ENCODE assay signal across 19 cellular contexts in the genomic region with DNA sequence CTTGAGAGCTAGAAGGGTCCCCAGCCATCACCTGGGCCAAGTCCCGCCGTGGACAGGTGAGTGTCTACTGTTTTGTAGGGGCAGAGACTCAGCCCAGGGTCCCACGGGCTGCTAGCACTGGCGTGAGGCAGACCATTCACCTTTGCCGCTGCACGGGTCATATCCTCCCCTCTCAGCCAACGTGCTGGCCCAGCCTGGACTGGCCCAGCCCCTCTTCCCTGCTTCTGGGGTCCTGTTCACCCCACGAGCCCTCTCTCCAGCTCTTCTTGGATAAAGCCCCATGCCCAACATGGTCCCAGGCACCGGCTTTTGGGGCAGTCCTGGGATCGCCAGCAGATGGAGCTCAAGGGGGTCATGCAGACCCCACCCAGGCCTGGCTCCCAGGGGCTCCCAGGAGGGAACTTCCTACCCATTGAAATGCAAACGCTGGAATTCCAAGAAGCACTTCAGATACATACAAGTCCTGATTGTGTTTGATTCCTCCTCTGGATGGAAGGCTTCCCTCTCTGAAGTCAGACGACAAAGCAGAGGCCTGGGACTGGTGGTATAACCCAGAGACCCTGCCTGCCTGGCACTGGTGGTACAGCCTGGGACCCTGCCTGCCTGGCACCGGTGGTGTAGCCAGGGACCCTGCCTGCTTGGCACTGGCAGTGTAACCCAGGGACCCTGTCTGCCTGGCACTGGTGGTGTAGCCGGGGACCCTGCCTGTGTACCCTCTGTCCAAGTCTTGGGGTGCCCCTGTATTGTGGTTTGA. TPM values are rescaled to one million over a fixed set of nuclear protein-coding genes. Genes with fewer than 3 reads are reported as not detected.
DNase-seq lines count a peak whose midpoint lies in the region; ATAC-seq and TF ChIP-seq lines count a peak whose summit lies in the region.
"Had no signal": no experiment of that assay in that cellular context is flagged by ENCODE, and none has a peak within 500 bp of the region (broad histone marks: within the 10 kb centered on the region; RNA-seq: fewer than 3 reads in every experiment).

No MANE protein-coding gene starts in this region.

- H3K9me3 ChIP-seq in upper lobe of right lung: no peaks in the 10 kb centered on the region
- H3K9me3 ChIP-seq: A549, left ventricle myocardium inferior, transverse colon had no signal

- no peaks in the 10 kb centered on the region for H3K36me3 ChIP-seq in upper lobe of right lung
- H3K36me3 ChIP-seq: left ventricle myocardium inferior, transverse colon had no signal

- in situ Hi-C loops in astrocyte of the cerebellum (cut with HindIII; ENCODE audit: low sequenced_read_pairs): no loop called here

- no peak for ATAC-seq in upper lobe of right lung
- no peak for ATAC-seq in GM18519 (IDR thresholded peaks at IDR 0.05; ENCODE audit: low FRiP score, unreplicated experiment)
- ATAC-seq: A549 had no signal

- DNase-seq in activated effector memory CD4-positive, alpha-beta T cell treated with anti-CD3 and anti-CD28 coated beads, Interleukin-2, amount 50 U/mL, for 16 hours: peak; percentile 48
- DNase-seq in activated effector memory CD4-positive, alpha-beta T cell treated with Interleukin-2 at 50 U/mL for 16 hours: no peak
- DNase-seq in astrocyte of the cerebellum (ENCODE audit: low read depth): no peak
- DNase-seq in islet precursor cell: peak; percentile 63
- DNase-seq in upper lobe of right lung: peak; percentile 57
- DNase-seq in CD1c-positive myeloid dendritic cell (ENCODE audit: extremely low spot score): no peak
- no peak for DNase-seq in HuH-7 (ENCODE audit: low spot score)
- DNase-seq: activated CD4-positive, alpha-beta T cell treated with anti-CD3 and anti-CD28 coated beads for 1 hour; activated CD8-positive, alpha-beta memory T cell treated with anti-CD3 and anti-CD28 coated beads, Interleukin-2, amount 50 U/mL, for 4 hours; caudate nucleus; left ventricle myocardium inferior; naive B cell; NCI-H1417 treated with DMSO at 0.1 percent for 48 hours; NCI-H446 treated with DMSO at 0.1 percent for 48 hours; stimulated activated CD4-positive, alpha-beta T cell treated with anti-CD3 and anti-CD28 coated beads, Interleukin-1b, Interleukin-23, amount 100 ng/mL, for 48 hours; transverse colon had no signal

- no peaks in the 10 kb centered on the region for H3K4me1 ChIP-seq in upper lobe of right lung
- H3K4me1 ChIP-seq: A549, transverse colon had no signal

- peaks cover 14% of the 10 kb centered on the region for H3K27me3 ChIP-seq in upper lobe of right lung

- H3K4me3 ChIP-seq in astrocyte of the cerebellum (ENCODE audit: low read depth, low read length) (no peak overlapping the region), upper lobe of right lung (no peak overlapping the region)
- H3K4me3 ChIP-seq: A549, left ventricle myocardium inferior, transverse colon had no signal

- no peak overlapping the region for H3K27ac ChIP-seq in upper lobe of right lung
- H3K27ac ChIP-seq: A549, left ventricle myocardium inferior, transverse colon had no signal

- intact Hi-C loops in upper lobe of right lung (cut with DNase I): no loop called here

- TF ChIP-seq CTCF in astrocyte of the cerebellum (IDR thresholded peaks at IDR 0.05; ENCODE audit: low read depth, low read length, missing control alignments) (peak; percentile 15), upper lobe of right lung (IDR thresholded peaks at IDR 0.05) (no peak)

RNA-seq across cellular contexts. Expression of gene SEPTIN5, which starts 8.9 kb away (rescaled TPM):
- 11.5 TPM for total RNA-seq in upper lobe of right lung
- total RNA-seq: T-helper 1 cell treated with Interleukin-12 subunit alpha and Interleukin-12 subunit beta and Interleukin-4 antibody, amounts not matched to agents 30 ng/mL and 1 ng/mL, for 36 hours had no signal

RNA-seq across cellular contexts. Expression of gene GP1BB, which starts 18.0 kb away (rescaled TPM):
- 1.3 TPM for total RNA-seq in upper lobe of right lung
- total RNA-seq: left ventricle myocardium inferior; T-helper 1 cell treated with Interleukin-12 subunit alpha and Interleukin-12 subunit beta and Interleukin-4 antibody, amounts not matched to agents 30 ng/mL and 1 ng/mL, for 36 hours had no signal

RNA-seq across cellular contexts. Expression of gene TBX1, which starts 55.2 kb away (rescaled TPM):
- 15.4 TPM for total RNA-seq in upper lobe of right lung
- total RNA-seq: T-helper 1 cell treated with Interleukin-12 subunit alpha and Interleukin-12 subunit beta and Interleukin-4 antibody, amounts not matched to agents 30 ng/mL and 1 ng/mL, for 36 hours had no signal

Comparison
In these comparisons a context has a peak if more than half of its experiments do, and no peak if none do; other contexts are left out.
1. DNase-seq: peak in activated effector memory CD4-positive, alpha-beta T cell treated with anti-CD3 and anti-CD28 coated beads, Interleukin-2, amount 50 U/mL, for 16 hours (single experiment), islet precursor cell (single experiment) and upper lobe of right lung (single experiment); none in activated effector memory CD4-positive, alpha-beta T cell treated with Interleukin-2 at 50 U/mL for 16 hours (single experiment), astrocyte of the cerebellum (single experiment), CD1c-positive myeloid dendritic cell (single experiment) and HuH-7 (single experiment).